ENCODE assay signal across 23 cellular contexts in genomic region chr16:47448830-47449575, GRCh38.
"Had no signal": no experiment of that assay in that cellular context is flagged by ENCODE, and none has a peak within 500 bp of the region (broad histone marks: within the 10 kb centered on the region; RNA-seq: fewer than 3 reads in every experiment).

No MANE protein-coding gene starts in this region.

- H3K4me1 Mint-ChIP-seq: neural crest cell had no signal

- H3K27me3 Mint-ChIP-seq: naive B cell; natural killer cell treated with Interleukin-12 subunit alpha and Interleukin-12 subunit beta and Interleukin-15 and Interleukin-18, amount 100 ng/mL, for 72 hours; progenitor cell of endocrine pancreas had no signal

- DNase-seq: dorsolateral prefrontal cortex; effector CD4-positive, alpha-beta T cell; foreskin fibroblast; gastrocnemius medialis; heart left ventricle; kidney; left lung; mesenchymal stem cell; mucosa of descending colon; naive B cell; right lobe of liver; stimulated activated CD4-positive, alpha-beta T cell treated with anti-CD3 and anti-CD28 coated beads, Interleukin-12 subunit alpha, Interleukin-12 subunit beta, amount 100 ng/mL, for 4 hours; stimulated activated CD4-positive, alpha-beta T cell treated with anti-CD3 and anti-CD28 coated beads, Interleukin-1b, Interleukin-23, amount 100 ng/mL, for 48 hours; stimulated activated CD4-positive, alpha-beta T cell treated with anti-CD3 and anti-CD28 coated beads, Interleukin-4, amount 100 ng/mL, for 1 hour; stimulated activated CD8-positive, alpha-beta memory T cell treated with anti-CD3 and anti-CD28 coated beads, Interleukin-4, amount 100 ng/mL, for 48 hours; stimulated activated naive CD4-positive, alpha-beta T cell treated with Interleukin-2 at 50 U/mL for 16 hours; stomach; thyroid gland had no signal

- ATAC-seq: esophagus mucosa; gastrocnemius medialis; heart left ventricle; left lung; mucosa of descending colon; natural killer cell treated with Interleukin-12 subunit alpha and Interleukin-12 subunit beta and Interleukin-15 and Interleukin-18, amount 100 ng/mL, for 72 hours had no signal

- H3K4me3 Mint-ChIP-seq: mesothelial cell of epicardium; naive B cell; natural killer cell treated with Interleukin-12 subunit alpha and Interleukin-12 subunit beta and Interleukin-15 and Interleukin-18, amount 100 ng/mL, for 72 hours; neural crest cell had no signal

- H3K9me3 Mint-ChIP-seq: mesothelial cell of epicardium; naive B cell; natural killer cell treated with Interleukin-12 subunit alpha and Interleukin-12 subunit beta and Interleukin-15 and Interleukin-18, amount 100 ng/mL, for 72 hours; neural crest cell had no signal

- H3K27ac Mint-ChIP-seq: naive B cell, progenitor cell of endocrine pancreas had no signal
